ENCODE assay signal across 8 cellular contexts in genomic region chr7:611837-612236, GRCh38.
DNase-seq lines count a peak whose midpoint lies in the region; ATAC-seq, FAIRE-seq and TF ChIP-seq lines count a peak whose summit lies in the region.
"Not testable (repeated sequence)": the region's sequence is repeated elsewhere in the genome, so short reads cannot be mapped to it uniquely, and the experiment has no call there.

No MANE protein-coding gene starts in this region.

- not testable (repeated sequence) for H3K27ac ChIP-seq in CD4-positive, CD25-positive, alpha-beta regulatory T cell (ENCODE audit: insufficient read depth, low read length, poor library complexity, severe bottlenecking)

- intact Hi-C loops in activated T-helper 1 cell treated with anti-CD3 and anti-CD28 coated beads, Interleukin-12 subunit alpha, Interleukin-12 subunit beta, Interleukin-2, Interleukin-4 antibody, amounts not matched to agents 30 ng/mL and 10 ng/mL and 1 ng/mL, durations not matched to agents 14 hours and 24 hours and 36 hours (cut with micrococcal nuclease); natural killer cell (cut with micrococcal nuclease): not testable (repeated sequence)

- H3K27me3 Mint-ChIP-seq in CD4-positive, CD25-positive, alpha-beta regulatory T cell; activated CD4-positive, alpha-beta T cell treated with anti-CD3 and anti-CD28 coated beads, Interleukin-2, amount 10 ng/mL, durations not matched to agents 7 days and 5 days; activated T-helper 1 cell treated with anti-CD3 and anti-CD28 coated beads, Interleukin-12 subunit alpha, Interleukin-12 subunit beta, Interleukin-2, Interleukin-4 antibody, amounts not matched to agents 30 ng/mL and 10 ng/mL and 1 ng/mL, durations not matched to agents 14 hours and 24 hours and 36 hours (ENCODE audit: insufficient read depth); activated naive CD8-positive, alpha-beta T cell treated with anti-CD3 and anti-CD28 coated beads, Interleukin-2, amount 10 ng/mL, durations not matched to agents 7 days and 5 days; endothelial cell (ENCODE audit: unreplicated experiment); natural killer cell (ENCODE audit: low read depth in 2 of 2); stimulated activated naive CD8-positive, alpha-beta T cell treated with anti-CD3 and anti-CD28 coated beads, Interleukin-15, Interleukin-2, amounts not matched to agents 100 ng/mL and 50 ng/mL, for 24 hours: not testable (repeated sequence)

- H3K36me3 ChIP-seq in CD4-positive, CD25-positive, alpha-beta regulatory T cell (ENCODE audit: control insufficient read depth, insufficient read depth, low read length), result not testable (repeated sequence)

- not testable (repeated sequence) for H3K4me3 ChIP-seq in CD4-positive, CD25-positive, alpha-beta regulatory T cell (ENCODE audit: low read depth, low read length)

- H3K27me3 ChIP-seq in CD4-positive, CD25-positive, alpha-beta regulatory T cell (ENCODE audit: control insufficient read depth, insufficient read depth, low read length), result not testable (repeated sequence)

- not testable (repeated sequence) for ATAC-seq in CD4-positive, CD25-positive, alpha-beta regulatory T cell (ENCODE audit: low read depth in 2 of 2); activated naive CD8-positive, alpha-beta T cell treated with anti-CD3 and anti-CD28 coated beads, Interleukin-2, amount 10 ng/mL, durations not matched to agents 7 days and 5 days (ENCODE audit: low read depth); natural killer cell

- TF ChIP-seq POLR2A in GM12891 (IDR thresholded peaks at IDR 0.05; ENCODE audit: low read depth, low read length), result not testable (repeated sequence)

- not testable (repeated sequence) for H3K4me3 Mint-ChIP-seq in CD4-positive, CD25-positive, alpha-beta regulatory T cell; activated CD4-positive, alpha-beta T cell treated with anti-CD3 and anti-CD28 coated beads, Interleukin-2, amount 10 ng/mL, durations not matched to agents 7 days and 5 days; activated T-helper 1 cell treated with anti-CD3 and anti-CD28 coated beads, Interleukin-12 subunit alpha, Interleukin-12 subunit beta, Interleukin-2, Interleukin-4 antibody, amounts not matched to agents 30 ng/mL and 10 ng/mL and 1 ng/mL, durations not matched to agents 14 hours and 24 hours and 36 hours
- peak overlapping the region; percentile 23 for H3K4me3 Mint-ChIP-seq in activated naive CD8-positive, alpha-beta T cell treated with anti-CD3 and anti-CD28 coated beads, Interleukin-2, amount 10 ng/mL, durations not matched to agents 7 days and 5 days
- H3K4me3 Mint-ChIP-seq in endothelial cell (ENCODE audit: unreplicated experiment), result peak overlapping the region; percentile 14
- H3K4me3 Mint-ChIP-seq in natural killer cell, result peak overlapping the region; percentile 51
- peak overlapping the region; percentile 25 for H3K4me3 Mint-ChIP-seq in stimulated activated naive CD8-positive, alpha-beta T cell treated with anti-CD3 and anti-CD28 coated beads, Interleukin-15, Interleukin-2, amounts not matched to agents 100 ng/mL and 50 ng/mL, for 24 hours

- FAIRE-seq in GM12891 (lab: Jason Lieb, UNC), result peak; percentile 72

- H3K9me3 Mint-ChIP-seq in CD4-positive, CD25-positive, alpha-beta regulatory T cell; activated CD4-positive, alpha-beta T cell treated with anti-CD3 and anti-CD28 coated beads, Interleukin-2, amount 10 ng/mL, durations not matched to agents 7 days and 5 days; activated T-helper 1 cell treated with anti-CD3 and anti-CD28 coated beads, Interleukin-12 subunit alpha, Interleukin-12 subunit beta, Interleukin-2, Interleukin-4 antibody, amounts not matched to agents 30 ng/mL and 10 ng/mL and 1 ng/mL, durations not matched to agents 14 hours and 24 hours and 36 hours; activated naive CD8-positive, alpha-beta T cell treated with anti-CD3 and anti-CD28 coated beads, Interleukin-2, amount 10 ng/mL, durations not matched to agents 7 days and 5 days; endothelial cell (ENCODE audit: unreplicated experiment); natural killer cell: not testable (repeated sequence)
- H3K9me3 Mint-ChIP-seq in stimulated activated naive CD8-positive, alpha-beta T cell treated with anti-CD3 and anti-CD28 coated beads, Interleukin-15, Interleukin-2, amounts not matched to agents 100 ng/mL and 50 ng/mL, for 24 hours, result peaks cover 11% of the 10 kb centered on the region

- CTCF ChIA-PET in activated CD4-positive, alpha-beta T cell treated with anti-CD3 and anti-CD28 coated beads, Interleukin-2, amount 10 ng/mL, durations not matched to agents 7 days and 5 days (lab: Charles Lee), result not testable (repeated sequence)

- peaks cover 34% of the 10 kb centered on the region for H3K4me1 ChIP-seq in CD4-positive, CD25-positive, alpha-beta regulatory T cell (ENCODE audit: control insufficient read depth, insufficient read depth, low read length, poor library complexity, severe bottlenecking)

- peaks cover 0 to 63% (median 14%) of the 10 kb centered on the region in 4 donors for H3K4me1 Mint-ChIP-seq in CD4-positive, CD25-positive, alpha-beta regulatory T cell
- H3K4me1 Mint-ChIP-seq in activated CD4-positive, alpha-beta T cell treated with anti-CD3 and anti-CD28 coated beads, Interleukin-2, amount 10 ng/mL, durations not matched to agents 7 days and 5 days, result peaks cover 71% of the 10 kb centered on the region
- H3K4me1 Mint-ChIP-seq in activated T-helper 1 cell treated with anti-CD3 and anti-CD28 coated beads, Interleukin-12 subunit alpha, Interleukin-12 subunit beta, Interleukin-2, Interleukin-4 antibody, amounts not matched to agents 30 ng/mL and 10 ng/mL and 1 ng/mL, durations not matched to agents 14 hours and 24 hours and 36 hours (ENCODE audit: low read depth), result peaks cover 31% of the 10 kb centered on the region
- peaks cover 68% of the 10 kb centered on the region for H3K4me1 Mint-ChIP-seq in activated naive CD8-positive, alpha-beta T cell treated with anti-CD3 and anti-CD28 coated beads, Interleukin-2, amount 10 ng/mL, durations not matched to agents 7 days and 5 days
- H3K4me1 Mint-ChIP-seq in endothelial cell (ENCODE audit: unreplicated experiment), result peaks cover 29% of the 10 kb centered on the region
- peaks cover 17 to 40% of the 10 kb centered on the region in 2 donors for H3K4me1 Mint-ChIP-seq in natural killer cell
- H3K4me1 Mint-ChIP-seq in stimulated activated naive CD8-positive, alpha-beta T cell treated with anti-CD3 and anti-CD28 coated beads, Interleukin-15, Interleukin-2, amounts not matched to agents 100 ng/mL and 50 ng/mL, for 24 hours (ENCODE audit: low read depth), result peaks cover 81% of the 10 kb centered on the region

- not testable (repeated sequence) for TF ChIP-seq CTCF in endothelial cell (IDR thresholded peaks at IDR 0.05; ENCODE audit: unreplicated experiment); natural killer cell (IDR thresholded peaks at IDR 0.05)

- DNase-seq in CD4-positive, CD25-positive, alpha-beta regulatory T cell; GM12891 (ENCODE audit: insufficient read length, low spot score); activated CD4-positive, alpha-beta T cell treated with anti-CD3 and anti-CD28 coated beads, Interleukin-2, amount 10 ng/mL, durations not matched to agents 7 days and 5 days; activated T-helper 1 cell treated with anti-CD3 and anti-CD28 coated beads, Interleukin-12 subunit alpha, Interleukin-12 subunit beta, Interleukin-2, Interleukin-4 antibody, amounts not matched to agents 30 ng/mL and 10 ng/mL and 1 ng/mL, durations not matched to agents 14 hours and 24 hours and 36 hours (ENCODE audit: low spot score); activated naive CD8-positive, alpha-beta T cell treated with anti-CD3 and anti-CD28 coated beads, Interleukin-2, amount 10 ng/mL, durations not matched to agents 7 days and 5 days; endothelial cell (ENCODE audit: low spot score); natural killer cell: not testable (repeated sequence)

- not testable (repeated sequence) for H3K36me3 Mint-ChIP-seq in CD4-positive, CD25-positive, alpha-beta regulatory T cell; endothelial cell (ENCODE audit: low read depth, unreplicated experiment); natural killer cell
- peaks cover 17% of the 10 kb centered on the region for H3K36me3 Mint-ChIP-seq in activated CD4-positive, alpha-beta T cell treated with anti-CD3 and anti-CD28 coated beads, Interleukin-2, amount 10 ng/mL, durations not matched to agents 7 days and 5 days (ENCODE audit: low read depth)
- H3K36me3 Mint-ChIP-seq in activated T-helper 1 cell treated with anti-CD3 and anti-CD28 coated beads, Interleukin-12 subunit alpha, Interleukin-12 subunit beta, Interleukin-2, Interleukin-4 antibody, amounts not matched to agents 30 ng/mL and 10 ng/mL and 1 ng/mL, durations not matched to agents 14 hours and 24 hours and 36 hours (ENCODE audit: low read depth), result peaks cover 13% of the 10 kb centered on the region
- H3K36me3 Mint-ChIP-seq in activated naive CD8-positive, alpha-beta T cell treated with anti-CD3 and anti-CD28 coated beads, Interleukin-2, amount 10 ng/mL, durations not matched to agents 7 days and 5 days, result peaks cover 16% of the 10 kb centered on the region
- peaks cover 46% of the 10 kb centered on the region for H3K36me3 Mint-ChIP-seq in stimulated activated naive CD8-positive, alpha-beta T cell treated with anti-CD3 and anti-CD28 coated beads, Interleukin-15, Interleukin-2, amounts not matched to agents 100 ng/mL and 50 ng/mL, for 24 hours (ENCODE audit: low read depth)

- H3K27ac Mint-ChIP-seq in CD4-positive, CD25-positive, alpha-beta regulatory T cell, result peak overlapping the region in 2 of 3 donors; percentile 59 to 84
- peak overlapping the region; percentile 5 for H3K27ac Mint-ChIP-seq in activated CD4-positive, alpha-beta T cell treated with anti-CD3 and anti-CD28 coated beads, Interleukin-2, amount 10 ng/mL, durations not matched to agents 7 days and 5 days
- peak overlapping the region; percentile 7 for H3K27ac Mint-ChIP-seq in activated T-helper 1 cell treated with anti-CD3 and anti-CD28 coated beads, Interleukin-12 subunit alpha, Interleukin-12 subunit beta, Interleukin-2, Interleukin-4 antibody, amounts not matched to agents 30 ng/mL and 10 ng/mL and 1 ng/mL, durations not matched to agents 14 hours and 24 hours and 36 hours
- H3K27ac Mint-ChIP-seq in activated naive CD8-positive, alpha-beta T cell treated with anti-CD3 and anti-CD28 coated beads, Interleukin-2, amount 10 ng/mL, durations not matched to agents 7 days and 5 days, result peak overlapping the region; percentile 92
- peak overlapping the region; percentile 20 for H3K27ac Mint-ChIP-seq in endothelial cell (ENCODE audit: unreplicated experiment)
- peak overlapping the region; percentile 52 to 93 for H3K27ac Mint-ChIP-seq in natural killer cell
- H3K27ac Mint-ChIP-seq in stimulated activated naive CD8-positive, alpha-beta T cell treated with anti-CD3 and anti-CD28 coated beads, Interleukin-15, Interleukin-2, amounts not matched to agents 100 ng/mL and 50 ng/mL, for 24 hours, result peak overlapping the region; percentile 92

- POLR2A ChIA-PET in activated CD4-positive, alpha-beta T cell treated with anti-CD3 and anti-CD28 coated beads, Interleukin-2, amount 10 ng/mL, durations not matched to agents 7 days and 5 days (lab: Charles Lee), result not testable (repeated sequence)
- POLR2A ChIA-PET in activated naive CD8-positive, alpha-beta T cell treated with anti-CD3 and anti-CD28 coated beads, Interleukin-2, amount 10 ng/mL, durations not matched to agents 7 days and 5 days (lab: Charles Lee), result interaction anchor here (9.1 kb wide), 1 partner anchor 9 kb away, joined by 164 read pairs; no protein-coding TSS in a partner anchor

- H3K9me3 ChIP-seq in CD4-positive, CD25-positive, alpha-beta regulatory T cell (ENCODE audit: control insufficient read depth in 2 of 2, low read length in 2 of 2), result not testable (repeated sequence)

Comparison
In these comparisons a context has a peak if more than half of its experiments do, and no peak if none do; other contexts are left out.
1. H3K27ac Mint-ChIP-seq: peak in every context shown above with its lines; median percentile 92 in activated naive CD8-positive, alpha-beta T cell treated with anti-CD3 and anti-CD28 coated beads, Interleukin-2, amount 10 ng/mL, durations not matched to agents 7 days and 5 days; 92 in stimulated activated naive CD8-positive, alpha-beta T cell treated with anti-CD3 and anti-CD28 coated beads, Interleukin-15, Interleukin-2, amounts not matched to agents 100 ng/mL and 50 ng/mL, for 24 hours; 72 in natural killer cell; 72 in CD4-positive, CD25-positive, alpha-beta regulatory T cell; 20 in endothelial cell; 7 in activated T-helper 1 cell treated with anti-CD3 and anti-CD28 coated beads, Interleukin-12 subunit alpha, Interleukin-12 subunit beta, Interleukin-2, Interleukin-4 antibody, amounts not matched to agents 30 ng/mL and 10 ng/mL and 1 ng/mL, durations not matched to agents 14 hours and 24 hours and 36 hours; 5 in activated CD4-positive, alpha-beta T cell treated with anti-CD3 and anti-CD28 coated beads, Interleukin-2, amount 10 ng/mL, durations not matched to agents 7 days and 5 days.